ENCODE assay signal across 13 cellular contexts in genomic region chr9:13665418-13666066, GRCh38.
DNase-seq lines count a peak whose midpoint lies in the region; ATAC-seq, FAIRE-seq and TF ChIP-seq lines count a peak whose summit lies in the region.
"Had no signal": no experiment of that assay in that cellular context is flagged by ENCODE, and none has a peak within 500 bp of the region (broad histone marks: within the 10 kb centered on the region; RNA-seq: fewer than 3 reads in every experiment).

No MANE protein-coding gene starts in this region.

- no peaks in the 10 kb centered on the region for H3K4me1 Mint-ChIP-seq in activated T-helper 17 cell treated with anti-CD3 and anti-CD28 coated beads, Interleukin-2, amount 50 U/mL, for 72 hours

- H3K36me3 ChIP-seq in right lobe of liver = no peaks in the 10 kb centered on the region
- H3K36me3 ChIP-seq: spleen had no signal

- ATAC-seq in activated T-helper 17 cell treated with anti-CD3 and anti-CD28 coated beads, Interleukin-2, amount 50 U/mL, for 72 hours (replicated peaks) = peak; percentile 23
- peak; percentile 58 to 80 (median 63) for ATAC-seq in right lobe of liver

- no peaks in the 10 kb centered on the region for H3K4me1 ChIP-seq in right lobe of liver
- H3K4me1 ChIP-seq: Caco-2, spleen had no signal

- H3K27ac Mint-ChIP-seq in activated T-helper 17 cell treated with anti-CD3 and anti-CD28 coated beads, Interleukin-2, amount 50 U/mL, for 72 hours = no peak overlapping the region

- 65% methylated on average over 2 of the region's 4 CpGs for WGBS in right lobe of liver (ENCODE audit: insufficient coverage, low coverage, low lambda C conversion rate, missing lambda C conversion rate)

- H3K9me3 ChIP-seq in right lobe of liver = no peaks in the 10 kb centered on the region
- H3K9me3 ChIP-seq: Caco-2 had no signal

- no peak overlapping the region for H3K4me3 ChIP-seq in Jurkat, Clone E6-1 (ENCODE audit: low read length)
- peak overlapping the region in 1 of 3 donors; percentile 14 for H3K4me3 ChIP-seq in right lobe of liver
- H3K4me3 ChIP-seq: spleen had no signal

- H3K36me3 Mint-ChIP-seq in activated T-helper 17 cell treated with anti-CD3 and anti-CD28 coated beads, Interleukin-2, amount 50 U/mL, for 72 hours (ENCODE audit: low read depth) = no peaks in the 10 kb centered on the region

- peaks cover 12% of the 10 kb centered on the region for H3K9me3 Mint-ChIP-seq in activated T-helper 17 cell treated with anti-CD3 and anti-CD28 coated beads, Interleukin-2, amount 50 U/mL, for 72 hours

- no peak overlapping the region for H3K27ac ChIP-seq in right lobe of liver
- H3K27ac ChIP-seq: spleen had no signal

- no peak overlapping the region for H3K4me3 Mint-ChIP-seq in activated T-helper 17 cell treated with anti-CD3 and anti-CD28 coated beads, Interleukin-2, amount 50 U/mL, for 72 hours

- no peaks in the 10 kb centered on the region for H3K27me3 Mint-ChIP-seq in activated T-helper 17 cell treated with anti-CD3 and anti-CD28 coated beads, Interleukin-2, amount 50 U/mL, for 72 hours

- peak; percentile 66 for DNase-seq in EL
- DNase-seq in Jurkat, Clone E6-1 (ENCODE audit: low read depth, low spot score) = peak; percentile 1
- DNase-seq in right lobe of liver = no peak
- DNase-seq in ureter (ENCODE audit: low spot score) = no peak
- no peak for DNase-seq in DMS153 (lab: John Stamatoyannopoulos, UW)
- DNase-seq in D721Med (ENCODE audit: insufficient read length, low spot score) = no peak
- DNase-seq in GM20000 (ENCODE audit: low spot score) = no peak
- DNase-seq: aorta, Caco-2, GOT3, spleen had no signal

- no peak for FAIRE-seq in D721Med (lab: Jason Lieb, UNC)
- FAIRE-seq: GM18507 had no signal

- no peaks in the 10 kb centered on the region for H3K27me3 ChIP-seq in right lobe of liver
- H3K27me3 ChIP-seq: spleen had no signal

- no peak for TF ChIP-seq POLR2A in right lobe of liver (IDR thresholded peaks at IDR 0.05)

- intact Hi-C loops in right lobe of liver (cut with DNase I) = no loop called here

- TF ChIP-seq CTCF in right lobe of liver (IDR thresholded peaks at IDR 0.05) (no peak), D721Med (IDR thresholded peaks at IDR 0.05; ENCODE audit: insufficient read depth, missing control alignments) (no peak), GM20000 (IDR thresholded peaks at IDR 0.05; ENCODE audit: extremely low read depth, missing control alignments) (no peak)

Comparison
In these comparisons a context has a peak if more than half of its experiments do, and no peak if none do; other contexts are left out.
1. DNase-seq: peak in EL (single experiment) and Jurkat, Clone E6-1 (single experiment); none in right lobe of liver (0 of 3), ureter (single experiment), DMS153 (single experiment), D721Med (single experiment) and GM20000 (single experiment).